In the genomic region with DNA sequence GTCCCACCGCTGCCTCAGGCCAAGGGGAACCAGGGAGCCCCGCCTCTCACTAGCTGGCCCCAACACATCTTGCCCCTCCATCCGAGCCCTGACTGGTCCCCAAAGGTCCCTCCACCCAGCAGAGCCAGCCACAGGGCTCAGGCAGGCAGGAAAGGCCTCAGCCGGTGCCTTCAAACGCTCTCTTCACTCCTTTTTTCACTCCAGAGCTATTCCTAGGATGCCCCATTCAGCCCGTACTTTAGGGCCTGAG, we compare ENCODE assay signal across 8 cellular contexts. TPM values are rescaled to one million over a fixed set of nuclear protein-coding genes. Genes with fewer than 3 reads are reported as not detected.
DNase-seq lines count a peak whose midpoint lies in the region; ATAC-seq and TF ChIP-seq lines count a peak whose summit lies in the region.

No MANE protein-coding gene starts in this region.

- no peak for ATAC-seq in HG03039 (IDR thresholded peaks at IDR 0.05; ENCODE audit: unreplicated experiment)

- H3K36me3 Mint-ChIP-seq in CD4-positive, alpha-beta memory T cell = peaks cover 5 to 30% of the 10 kb centered on the region in 2 donors
- H3K36me3 Mint-ChIP-seq in osteocyte (ENCODE audit: unreplicated experiment) = peaks cover 5% of the 10 kb centered on the region

- peaks cover 56% of the 10 kb centered on the region for H3K79me2 ChIP-seq in OCI-LY3 (ENCODE audit: low read length)

- H3K36me3 ChIP-seq in CD4-positive, alpha-beta memory T cell (ENCODE audit: insufficient read depth, low read length) = peaks cover 4% of the 10 kb centered on the region
- peaks cover 26% of the 10 kb centered on the region for H3K36me3 ChIP-seq in OCI-LY3 (replicated peaks; ENCODE audit: low read depth, low read length)

- peaks cover 7 to 67% (median 50%) of the 10 kb centered on the region in 4 donors for H3K4me1 Mint-ChIP-seq in CD4-positive, alpha-beta memory T cell
- peaks cover 15% of the 10 kb centered on the region for H3K4me1 Mint-ChIP-seq in osteocyte (ENCODE audit: unreplicated experiment)

- H3K4me2 ChIP-seq in OCI-LY3 (ENCODE audit: low read length) = peak overlapping the region; percentile 91

- no peak for TF ChIP-seq CTCF in OCI-LY3 (IDR thresholded peaks at IDR 0.05; ENCODE audit: low read depth, low read length)
- TF ChIP-seq CTCF in epithelial cell of esophagus (IDR thresholded peaks at IDR 0.05; ENCODE audit: insufficient read depth, low read depth, low read length, missing control alignments) = no peak
- no peak for TF ChIP-seq CTCF in osteocyte (IDR thresholded peaks at IDR 0.05)

- intact Hi-C loops in CD4-positive, alpha-beta memory T cell (cut with micrococcal nuclease) = loop anchor here (2.0 kb wide), 1 partner anchor 21 kb away; no protein-coding TSS in a partner anchor

- H3K4me3 Mint-ChIP-seq in CD4-positive, alpha-beta memory T cell = peak overlapping the region; percentile 89 to 94 (median 92)
- peak overlapping the region; percentile 73 for H3K4me3 Mint-ChIP-seq in osteocyte (ENCODE audit: unreplicated experiment)

- CTCF ChIA-PET in CD4-positive, alpha-beta memory T cell (lab: Charles Lee; ENCODE audit: partially characterized antibody) = interaction anchor here (0.7 to 14.9 kb wide), 5 partner anchors 9 to 43 kb away, joined by 3 to 290 read pairs (median 6); a partner anchor contains a TSS

- H3K4me3 ChIP-seq in CD4-positive, alpha-beta memory T cell (ENCODE audit: low read length in 2 of 2) = peak overlapping the region; percentile 17 to 72
- H3K4me3 ChIP-seq in OCI-LY3 (ENCODE audit: low read length) = peak overlapping the region; percentile 100
- H3K4me3 ChIP-seq in epithelial cell of esophagus (ENCODE audit: low read length) = peak overlapping the region; percentile 55

- POLR2A ChIA-PET in CD4-positive, alpha-beta memory T cell (lab: Charles Lee; ENCODE audit: partially characterized antibody) = interaction anchor here (0.7 to 20.6 kb wide), 15 partner anchors 9 to 599 kb away, joined by 3 to 447 read pairs (median 6); a partner anchor contains a TSS

- no peaks in the 10 kb centered on the region for H3K9me3 ChIP-seq in CD4-positive, alpha-beta memory T cell (ENCODE audit: control insufficient read depth in 1 of 2, low read length in 2 of 2)
- no peaks in the 10 kb centered on the region for H3K9me3 ChIP-seq in OCI-LY3 (ENCODE audit: insufficient read depth, low read length)

- peak overlapping the region; percentile 98 for H3K27ac ChIP-seq in CD4-positive, alpha-beta memory T cell (ENCODE audit: low read depth, low read length)
- H3K27ac ChIP-seq in OCI-LY3 (ENCODE audit: low read length) = peak overlapping the region; percentile 100

- peak overlapping the region; percentile 98 to 99 (median 99) for H3K27ac Mint-ChIP-seq in CD4-positive, alpha-beta memory T cell
- peak overlapping the region; percentile 85 for H3K27ac Mint-ChIP-seq in osteocyte (ENCODE audit: unreplicated experiment)

- peaks cover 25% of the 10 kb centered on the region for H3K4me1 ChIP-seq in CD4-positive, alpha-beta memory T cell (ENCODE audit: insufficient read depth, low read length)
- H3K4me1 ChIP-seq in OCI-LY3 (ENCODE audit: low read length) = peaks cover 33% of the 10 kb centered on the region

- DNase-seq in CD4-positive, alpha-beta memory T cell = peak in 2 of 5 donors; percentile 27 to 40
- DNase-seq in epithelial cell of esophagus (ENCODE audit: low read depth) (no peak), osteocyte (ENCODE audit: extremely low spot score, unreplicated experiment) (no peak), NCI-H2196 (lab: John Stamatoyannopoulos, UW; ENCODE audit: unreplicated experiment) (no peak)
- no peak for DNase-seq in stimulated activated CD4-positive, alpha-beta T cell treated with anti-CD3 and anti-CD28 coated beads, Interleukin-2, amount 100 ng/mL, for 24 hours
- DNase-seq in activated effector memory CD4-positive, alpha-beta T cell treated with Interleukin-2 at 50 U/mL for 16 hours = no peak

- no peak overlapping the region for H2AFZ ChIP-seq in OCI-LY3 (ENCODE audit: low read depth, low read length)

- H3K9me3 Mint-ChIP-seq in CD4-positive, alpha-beta memory T cell = no peaks in the 10 kb centered on the region
- no peaks in the 10 kb centered on the region for H3K9me3 Mint-ChIP-seq in osteocyte (ENCODE audit: unreplicated experiment)

- H3K27me3 Mint-ChIP-seq in CD4-positive, alpha-beta memory T cell = no peaks in the 10 kb centered on the region
- H3K27me3 Mint-ChIP-seq in osteocyte (ENCODE audit: unreplicated experiment) = no peaks in the 10 kb centered on the region

- peaks cover 15% of the 10 kb centered on the region for H4K20me1 ChIP-seq in OCI-LY3 (ENCODE audit: insufficient read depth, low read length)

- peak overlapping the region; percentile 100 for H3K9ac ChIP-seq in OCI-LY3 (ENCODE audit: low read length)

- no peaks in the 10 kb centered on the region for H3K27me3 ChIP-seq in CD4-positive, alpha-beta memory T cell (ENCODE audit: insufficient read depth, low read length)
- H3K27me3 ChIP-seq in OCI-LY3 (ENCODE audit: low read depth, low read length) = no peaks in the 10 kb centered on the region

RNA-seq across cellular contexts. Expression of a gene that starts 1.5 kb away (rescaled TPM):
- 100 to 1,000 TPM; 327 to 330 TPM for total RNA-seq in CD4-positive, alpha-beta memory T cell
- 100 to 1,000 TPM in 1 of 2 donors, 10 to 100 TPM in 1; 65.4 to 117 TPM for polyA plus RNA-seq in CD4-positive, alpha-beta memory T cell
- total RNA-seq in osteocyte = 4.9 and 5.3 TPM in 2 replicates

RNA-seq across cellular contexts. Expression of a gene that starts 7.2 kb away (rescaled TPM):
- total RNA-seq in CD4-positive, alpha-beta memory T cell = 10 to 100 TPM; 88.9 to 94.9 TPM
- polyA plus RNA-seq in CD4-positive, alpha-beta memory T cell = 10 to 100 TPM; 57.6 to 96.3 TPM
- 94.1 and 96.6 TPM in 2 replicates for total RNA-seq in osteocyte

RNA-seq across cellular contexts. Expression of a gene that starts 16.8 kb away (rescaled TPM):
- 10 to 100 TPM; 17.2 to 21.3 TPM for total RNA-seq in CD4-positive, alpha-beta memory T cell
- polyA plus RNA-seq in CD4-positive, alpha-beta memory T cell = under 1 TPM in 1 of 2 donors, not detected in 1; 0.65 TPM
- 18.7 and 18.9 TPM in 2 replicates for total RNA-seq in osteocyte

RNA-seq across cellular contexts. Expression of a gene that starts 23.1 kb away (rescaled TPM):
- not detected for total RNA-seq in CD4-positive, alpha-beta memory T cell
- polyA plus RNA-seq in CD4-positive, alpha-beta memory T cell = under 1 TPM in 1 of 2 donors, not detected in 1; 0.15 TPM
- not detected in 2 replicates for total RNA-seq in osteocyte

RNA-seq across cellular contexts. Expression of a gene that starts 41.6 kb away (rescaled TPM):
- 1 to 10 TPM; 1.0 to 1.8 TPM for total RNA-seq in CD4-positive, alpha-beta memory T cell
- under 1 TPM; 0.26 to 0.57 TPM for polyA plus RNA-seq in CD4-positive, alpha-beta memory T cell
- total RNA-seq in osteocyte = 13.0 and 16.6 TPM in 2 replicates

Comparison
In these comparisons a context has a peak if more than half of its experiments do, and no peak if none do; other contexts are left out.
1. H3K4me3 ChIP-seq: peak in every context shown above with its lines; median percentile 100 in OCI-LY3; 55 in epithelial cell of esophagus; 44 in CD4-positive, alpha-beta memory T cell.
2. RNA of a gene that starts 1.5 kb away (total RNA-seq): 327 to 330 TPM in CD4-positive, alpha-beta memory T cell; 4.9 to 5.3 TPM in osteocyte; every median in the first group is over 10 times any median in the second.